ENCODE assay signal across 13 cellular contexts in the genomic region with DNA sequence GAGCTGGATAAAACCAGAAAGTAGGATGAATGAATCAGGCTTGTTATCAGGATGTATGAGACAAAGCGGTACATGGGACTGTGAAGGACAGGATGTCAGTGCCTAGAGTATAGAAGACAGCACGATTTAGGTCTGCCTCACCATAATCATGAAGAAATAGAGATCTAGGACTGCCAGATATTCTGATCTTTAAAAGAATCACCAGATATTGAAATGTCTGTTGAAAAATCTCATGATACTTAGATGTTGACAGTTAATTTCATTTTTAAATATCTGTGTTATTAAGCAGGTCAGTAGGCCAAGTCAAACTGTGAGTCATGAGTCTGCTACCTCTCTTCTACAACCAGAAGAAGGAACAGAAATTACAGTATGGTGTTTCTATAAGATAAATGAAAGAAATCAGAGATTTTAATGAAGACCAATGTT.
A peak's percentile ranks its signal among the peaks of the same experiment; 100 is the strongest.
DNase-seq lines count a peak whose midpoint lies in the region; ATAC-seq, FAIRE-seq and TF ChIP-seq lines count a peak whose summit lies in the region.
"Had no signal": no experiment of that assay in that cellular context is flagged by ENCODE, and none has a peak within 500 bp of the region (broad histone marks: within the 10 kb centered on the region; RNA-seq: fewer than 3 reads in every experiment).

No MANE protein-coding gene starts in this region.

- H3K4me3 ChIP-seq in A549 (no peak overlapping the region), choroid plexus epithelial cell (ENCODE audit: low read depth, low read length) (no peak overlapping the region)
- H3K4me3 ChIP-seq: SJSA1 had no signal

- no peaks in the 10 kb centered on the region for H3K9me3 ChIP-seq in A549
- H3K9me3 ChIP-seq: SJSA1 had no signal

- TF ChIP-seq RAD21 in A549 (conservative IDR thresholded peaks at IDR 0.05 in 1 of 2, IDR thresholded peaks at IDR 0.05 in 1 of 2), result no peak

- no peak for TF ChIP-seq CTCF in A549 (IDR thresholded peaks at IDR 0.05)
- TF ChIP-seq CTCF in choroid plexus epithelial cell (conservative IDR thresholded peaks at IDR 0.05; ENCODE audit: low read depth, low read length), result no peak

- H3K4me2 ChIP-seq in A549, result peak overlapping the region; percentile 24; the same call in 1 of the 3 replicates

- CTCF ChIA-PET in A549 (lab: Yijun Ruan, JAX), result no interaction called here
- CTCF ChIA-PET in HEK293T (lab: Yijun Ruan, JAX), result no interaction called here

- H3K27ac ChIP-seq in A549, result no peak overlapping the region
- H3K27ac ChIP-seq: SJSA1 had no signal

- WGBS in A549 (ENCODE audit: missing lambda C conversion rate), result 83% methylated on average over 2 of the region's 2 CpGs

- peaks cover 43% of the 10 kb centered on the region for H3K4me1 ChIP-seq in A549

- ATAC-seq in A549 (no peak), HG03565 (IDR thresholded peaks at IDR 0.05; ENCODE audit: unreplicated experiment) (peak; percentile 25)

- POLR2A ChIA-PET in A549 (lab: Yijun Ruan, JAX), result no interaction called here
- POLR2A ChIA-PET in HEK293T (lab: Yijun Ruan, JAX), result no interaction called here

- DNase-seq in A549 (ENCODE audit: low read depth in 1 of 2, low spot score in 1 of 2) (no peak), GM18507 (ENCODE audit: extremely low spot score, insufficient read length, low read depth) (no peak), choroid plexus epithelial cell (ENCODE audit: low read depth) (peak; percentile 50), HEK293T (ENCODE audit: extremely low spot score) (no peak), DMS153 treated with DMSO at 0.1 percent for 48 hours (lab: John Stamatoyannopoulos, UW; ENCODE audit: unreplicated experiment) (no peak)
- DNase-seq in activated CD8-positive, alpha-beta memory T cell treated with anti-CD3 and anti-CD28 coated beads, Interleukin-2, amount 50 U/mL, for 4 hours, result no peak
- DNase-seq in stimulated activated CD4-positive, alpha-beta T cell treated with anti-CD3 and anti-CD28 coated beads, Interleukin-4, amount 100 ng/mL, for 24 hours, result no peak
- DNase-seq: activated naive CD4-positive, alpha-beta T cell treated with anti-CD3 and anti-CD28 coated beads, Interleukin-2, amount 10 ng/mL, durations not matched to agents 7 days and 5 days; AML-193; GOT3; NCI-H1436 had no signal

- TF ChIP-seq POLR2A in A549 (IDR thresholded peaks at IDR 0.05; ENCODE audit: low read length), result no peak

- TF ChIP-seq EP300 in A549 (IDR thresholded peaks at IDR 0.05), result no peak

- FAIRE-seq in A549 (lab: Jason Lieb, UNC) (no peak), GM18507 (lab: Jason Lieb, UNC) (peak; percentile 68)

TF ChIP-seq in A549, 52 proteins besides CTCF, POLR2A, EP300 and RAD21:
- TF ChIP-seq MYC (IDR thresholded peaks at IDR 0.05; ENCODE audit: borderline replicate concordance, low read length), result no peak
- TF ChIP-seq, protein P1, sequence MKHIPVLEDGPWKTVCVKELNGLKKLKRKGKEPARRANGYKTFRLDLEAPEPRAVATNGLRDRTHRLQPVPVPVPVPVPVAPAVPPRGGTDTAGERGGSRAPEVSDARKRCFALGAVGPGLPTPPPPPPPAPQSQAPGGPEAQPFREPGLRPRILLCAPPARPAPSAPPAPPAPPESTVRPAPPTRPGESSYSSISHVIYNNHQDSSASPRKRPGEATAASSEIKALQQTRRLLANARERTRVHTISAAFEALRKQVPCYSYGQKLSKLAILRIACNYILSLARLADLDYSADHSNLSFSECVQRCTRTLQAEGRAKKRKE (CRISPR knock-in tag; IDR thresholded peaks at IDR 0.05; ENCODE audit: low read depth), result no peak
- TF ChIP-seq EHMT2 (IDR thresholded peaks at IDR 0.05; ENCODE audit: low read depth), result no peak
- no peak for TF ChIP-seq MAFK (IDR thresholded peaks at IDR 0.05; ENCODE audit: partially characterized antibody)
- TF ChIP-seq HOXB5 (CRISPR knock-in tag; IDR thresholded peaks at IDR 0.05), result no peak
- no peak for TF ChIP-seq HOXA7 (CRISPR knock-in tag; IDR thresholded peaks at IDR 0.05)
- no peak for TF ChIP-seq CBX8 (IDR thresholded peaks at IDR 0.05)
- no peak for TF ChIP-seq RFX5 (IDR thresholded peaks at IDR 0.05)
- no peak for TF ChIP-seq NR3C1 (IDR thresholded peaks at IDR 0.05)
- no peak for TF ChIP-seq SREBF2 (IDR thresholded peaks at IDR 0.05)
- no peak for TF ChIP-seq KDM1A (IDR thresholded peaks at IDR 0.05; ENCODE audit: low read depth)
- TF ChIP-seq CEBPB (IDR thresholded peaks at IDR 0.05), result no peak
- TF ChIP-seq HOXB13 (CRISPR knock-in tag; IDR thresholded peaks at IDR 0.05; ENCODE audit: low read depth), result no peak
- TF ChIP-seq NFE2L2 (conservative IDR thresholded peaks at IDR 0.05; ENCODE audit: low read length), result no peak
- TF ChIP-seq, protein P2, sequence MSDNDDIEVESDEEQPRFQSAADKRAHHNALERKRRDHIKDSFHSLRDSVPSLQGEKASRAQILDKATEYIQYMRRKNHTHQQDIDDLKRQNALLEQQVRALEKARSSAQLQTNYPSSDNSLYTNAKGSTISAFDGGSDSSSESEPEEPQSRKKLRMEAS (IDR thresholded peaks at IDR 0.05), result no peak
- TF ChIP-seq CBX2 (IDR thresholded peaks at IDR 0.05; ENCODE audit: borderline replicate concordance, low read depth), result no peak

TF ChIP-seq in HEK293T, 16 proteins besides CTCF, POLR2A, EP300 and RAD21:
- TF ChIP-seq ARNT (IDR thresholded peaks at IDR 0.05), result no peak
- no peak for TF ChIP-seq ZNF384 (IDR thresholded peaks at IDR 0.05)
- TF ChIP-seq, protein P3, sequence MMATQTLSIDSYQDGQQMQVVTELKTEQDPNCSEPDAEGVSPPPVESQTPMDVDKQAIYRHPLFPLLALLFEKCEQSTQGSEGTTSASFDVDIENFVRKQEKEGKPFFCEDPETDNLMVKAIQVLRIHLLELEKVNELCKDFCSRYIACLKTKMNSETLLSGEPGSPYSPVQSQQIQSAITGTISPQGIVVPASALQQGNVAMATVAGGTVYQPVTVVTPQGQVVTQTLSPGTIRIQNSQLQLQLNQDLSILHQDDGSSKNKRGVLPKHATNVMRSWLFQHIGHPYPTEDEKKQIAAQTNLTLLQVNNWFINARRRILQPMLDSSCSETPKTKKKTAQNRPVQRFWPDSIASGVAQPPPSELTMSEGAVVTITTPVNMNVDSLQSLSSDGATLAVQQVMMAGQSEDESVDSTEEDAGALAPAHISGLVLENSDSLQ (IDR thresholded peaks at IDR 0.05), result no peak
- no peak for TF ChIP-seq SP1 (IDR thresholded peaks at IDR 0.05)
- no peak for TF ChIP-seq LEF1 (IDR thresholded peaks at IDR 0.05; ENCODE audit: borderline replicate concordance)
- no peak for TF ChIP-seq L3MBTL2 (conservative IDR thresholded peaks at IDR 0.05)
- TF ChIP-seq FOXA1 (IDR thresholded peaks at IDR 0.05), result no peak
- no peak for TF ChIP-seq SUZ12 (IDR thresholded peaks at IDR 0.05)
- no peak for TF ChIP-seq FOXK2 (IDR thresholded peaks at IDR 0.05)
- no peak for TF ChIP-seq FOXM1 (IDR thresholded peaks at IDR 0.05; ENCODE audit: borderline replicate concordance)
